In the genomic region with DNA sequence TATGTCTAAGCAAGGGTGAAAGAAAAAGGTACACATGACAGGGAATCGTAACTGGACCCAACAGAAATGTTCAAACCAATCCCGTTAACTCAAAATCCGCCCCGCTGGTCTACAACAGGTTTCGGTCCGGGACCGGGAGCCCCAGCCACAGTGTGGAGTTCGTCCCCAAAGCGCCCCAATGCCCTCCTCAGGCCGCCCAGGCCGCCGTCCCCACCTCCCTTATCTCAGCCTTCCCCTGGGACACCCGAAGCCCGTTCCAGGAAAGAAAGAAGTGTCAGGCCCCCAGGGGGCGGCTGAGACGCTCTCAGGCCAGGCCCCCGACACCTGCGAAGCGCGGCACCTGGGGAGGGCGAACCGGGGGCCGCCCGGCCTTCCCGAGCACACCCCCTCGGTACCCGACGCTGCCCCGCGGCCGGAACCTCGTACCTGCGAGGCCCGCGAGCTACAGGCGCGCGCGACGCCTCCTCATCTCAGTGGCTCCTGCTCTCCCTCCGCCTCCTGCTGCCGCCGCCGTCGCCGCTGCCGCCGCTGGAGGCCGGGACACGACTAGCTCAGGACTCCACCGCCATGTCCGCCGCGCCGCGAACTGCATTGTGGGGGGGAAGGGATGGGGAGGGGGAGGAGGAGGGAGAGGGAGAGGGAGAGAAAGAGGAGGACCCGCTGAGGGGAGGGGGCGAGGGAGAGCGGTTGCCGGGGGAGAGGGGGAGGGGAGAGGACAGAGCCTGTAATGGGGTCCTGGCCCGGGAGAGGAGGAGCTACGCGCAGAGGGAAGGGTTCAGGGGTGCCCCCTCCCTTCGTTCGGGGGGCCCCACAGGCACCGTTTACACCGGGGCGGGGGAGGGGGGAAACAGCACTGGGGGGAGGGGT, we compare ENCODE assay signal across 8 cellular contexts. TPM values are rescaled to one million over a fixed set of nuclear protein-coding genes. Genes with fewer than 3 reads are reported as not detected.
DNase-seq lines count a peak whose midpoint lies in the region; ATAC-seq and TF ChIP-seq lines count a peak whose summit lies in the region.

A gene with protein sequence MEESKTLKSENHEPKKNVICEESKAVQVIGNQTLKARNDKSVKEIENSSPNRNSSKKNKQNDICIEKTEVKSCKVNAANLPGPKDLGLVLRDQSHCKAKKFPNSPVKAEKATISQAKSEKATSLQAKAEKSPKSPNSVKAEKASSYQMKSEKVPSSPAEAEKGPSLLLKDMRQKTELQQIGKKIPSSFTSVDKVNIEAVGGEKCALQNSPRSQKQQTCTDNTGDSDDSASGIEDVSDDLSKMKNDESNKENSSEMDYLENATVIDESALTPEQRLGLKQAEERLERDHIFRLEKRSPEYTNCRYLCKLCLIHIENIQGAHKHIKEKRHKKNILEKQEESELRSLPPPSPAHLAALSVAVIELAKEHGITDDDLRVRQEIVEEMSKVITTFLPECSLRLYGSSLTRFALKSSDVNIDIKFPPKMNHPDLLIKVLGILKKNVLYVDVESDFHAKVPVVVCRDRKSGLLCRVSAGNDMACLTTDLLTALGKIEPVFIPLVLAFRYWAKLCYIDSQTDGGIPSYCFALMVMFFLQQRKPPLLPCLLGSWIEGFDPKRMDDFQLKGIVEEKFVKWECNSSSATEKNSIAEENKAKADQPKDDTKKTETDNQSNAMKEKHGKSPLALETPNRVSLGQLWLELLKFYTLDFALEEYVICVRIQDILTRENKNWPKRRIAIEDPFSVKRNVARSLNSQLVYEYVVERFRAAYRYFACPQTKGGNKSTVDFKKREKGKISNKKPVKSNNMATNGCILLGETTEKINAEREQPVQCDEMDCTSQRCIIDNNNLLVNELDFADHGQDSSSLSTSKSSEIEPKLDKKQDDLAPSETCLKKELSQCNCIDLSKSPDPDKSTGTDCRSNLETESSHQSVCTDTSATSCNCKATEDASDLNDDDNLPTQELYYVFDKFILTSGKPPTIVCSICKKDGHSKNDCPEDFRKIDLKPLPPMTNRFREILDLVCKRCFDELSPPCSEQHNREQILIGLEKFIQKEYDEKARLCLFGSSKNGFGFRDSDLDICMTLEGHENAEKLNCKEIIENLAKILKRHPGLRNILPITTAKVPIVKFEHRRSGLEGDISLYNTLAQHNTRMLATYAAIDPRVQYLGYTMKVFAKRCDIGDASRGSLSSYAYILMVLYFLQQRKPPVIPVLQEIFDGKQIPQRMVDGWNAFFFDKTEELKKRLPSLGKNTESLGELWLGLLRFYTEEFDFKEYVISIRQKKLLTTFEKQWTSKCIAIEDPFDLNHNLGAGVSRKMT (N-terminal part only) (minus strand): TSS at position 588 of the 867 bp plus-strand sequence. CDS start 26,812 bp downstream, outside the sequence.

- no peak for TF ChIP-seq EP300 in suprapubic skin (IDR thresholded peaks at IDR 0.05)

- H3K9me3 Mint-ChIP-seq in activated naive CD4-positive, alpha-beta T cell treated with anti-CD3 and anti-CD28 coated beads, Interleukin-2, amount 50 U/mL, for 24 hours = no peaks in the 10 kb centered on the region
- H3K9me3 Mint-ChIP-seq in glutamatergic neuron (ENCODE audit: unreplicated experiment) = peaks cover 3% of the 10 kb centered on the region

- TF ChIP-seq CTCF in glutamatergic neuron (IDR thresholded peaks at IDR 0.05; ENCODE audit: partially characterized antibody, unreplicated experiment) (no peak), omental fat pad (IDR thresholded peaks at IDR 0.05) (no peak), suprapubic skin (IDR thresholded peaks at IDR 0.05) (no peak)

- ATAC-seq in GM21786 (IDR thresholded peaks at IDR 0.05; ENCODE audit: unreplicated experiment) (peak; percentile 41), omental fat pad (ENCODE audit: low FRiP score) (peak; percentile 69)

- peak; percentile 75 for DNase-seq in DMS53 treated with DMSO at 0.1 percent for 48 hours (lab: John Stamatoyannopoulos, UW; ENCODE audit: unreplicated experiment)
- DNase-seq in M059J (ENCODE audit: low read depth) = peak; percentile 77
- peak; percentile 85 for DNase-seq in SK-N-DZ (ENCODE audit: low spot score)
- peak; percentile 93 for DNase-seq in glutamatergic neuron
- DNase-seq in omental fat pad (ENCODE audit: low spot score) = peak; percentile 42
- DNase-seq in suprapubic skin (ENCODE audit: low spot score in 2 of 2) = peak; percentile 86

- peak within 1 kb of the TSS; percentile 52 for H3K27ac Mint-ChIP-seq in activated naive CD4-positive, alpha-beta T cell treated with anti-CD3 and anti-CD28 coated beads, Interleukin-2, amount 50 U/mL, for 24 hours
- H3K27ac Mint-ChIP-seq in glutamatergic neuron (ENCODE audit: unreplicated experiment) = peak within 1 kb of the TSS; percentile 94

- peak within 1 kb of the TSS; percentile 72 for H3K4me3 Mint-ChIP-seq in activated naive CD4-positive, alpha-beta T cell treated with anti-CD3 and anti-CD28 coated beads, Interleukin-2, amount 50 U/mL, for 24 hours
- peak within 1 kb of the TSS; percentile 93 for H3K4me3 Mint-ChIP-seq in glutamatergic neuron (ENCODE audit: unreplicated experiment)

- H3K36me3 Mint-ChIP-seq in activated naive CD4-positive, alpha-beta T cell treated with anti-CD3 and anti-CD28 coated beads, Interleukin-2, amount 50 U/mL, for 24 hours = peaks cover 2% of the 10 kb centered on the region
- H3K36me3 Mint-ChIP-seq in glutamatergic neuron (ENCODE audit: unreplicated experiment) = no peaks in the 10 kb centered on the region

- H3K4me1 ChIP-seq in suprapubic skin = peaks cover 36% of the 10 kb centered on the region

- no peaks in the 10 kb centered on the region for H3K9me3 ChIP-seq in suprapubic skin

- peaks cover 47% of the 10 kb centered on the region for H3K4me1 Mint-ChIP-seq in activated naive CD4-positive, alpha-beta T cell treated with anti-CD3 and anti-CD28 coated beads, Interleukin-2, amount 50 U/mL, for 24 hours
- peaks cover 3% of the 10 kb centered on the region for H3K4me1 Mint-ChIP-seq in glutamatergic neuron (ENCODE audit: low read depth, unreplicated experiment)

- no peaks in the 10 kb centered on the region for H3K27me3 Mint-ChIP-seq in activated naive CD4-positive, alpha-beta T cell treated with anti-CD3 and anti-CD28 coated beads, Interleukin-2, amount 50 U/mL, for 24 hours
- H3K27me3 Mint-ChIP-seq in glutamatergic neuron (ENCODE audit: unreplicated experiment) = peaks cover 2% of the 10 kb centered on the region

- no peak for TF ChIP-seq POLR2A in suprapubic skin (IDR thresholded peaks at IDR 0.05)

- H3K27me3 ChIP-seq in suprapubic skin = no peaks in the 10 kb centered on the region

- H3K4me3 ChIP-seq in suprapubic skin = peak within 1 kb of the TSS; percentile 95

- H3K27ac ChIP-seq in suprapubic skin = peak within 1 kb of the TSS; percentile 93

- WGBS in suprapubic skin = 0% methylated on average over 27 of the region's 68 CpGs

- H3K36me3 ChIP-seq in suprapubic skin = no peaks in the 10 kb centered on the region

RNA-seq across cellular contexts. Expression of the gene that starts here (rescaled TPM):
- total RNA-seq in M059J (2014; rRNA removed; shearing (Covaris generic)) = 12.7 and 22.3 TPM in 2 replicates
- 30.2 and 36.1 TPM in 2 replicates for polyA plus RNA-seq in SK-N-DZ (2014; cell fraction: cytosol; rRNA removed)
- 71.3 and 111 TPM in 2 replicates for polyA plus RNA-seq in SK-N-DZ (2014; cell fraction: nucleus; rRNA removed)
- 70.8 TPM for total RNA-seq in glutamatergic neuron (ENCODE audit: unreplicated experiment)
- total RNA-seq in omental fat pad = 10 to 100 TPM; 26.2 to 56.4 (median 42.4) TPM
- total RNA-seq in suprapubic skin = 100 to 1,000 TPM in 1 of 4 donors, 10 to 100 TPM in 3; 56.9 to 232 (median 67.9) TPM

Comparison
In these comparisons a context has a peak if more than half of its experiments do, and no peak if none do; other contexts are left out.
1. Peak in every context shown above with its lines: DNase-seq, ATAC-seq, H3K4me3 ChIP-seq and H3K27ac ChIP-seq.
2. DNase-seq: peak in every context shown above with its lines; median percentile 93 in glutamatergic neuron; 86 in suprapubic skin; 85 in SK-N-DZ; 77 in M059J; 75 in DMS53 treated with DMSO at 0.1 percent for 48 hours; 42 in omental fat pad.